1 cellular context compared by ENCODE assay signal in genomic region chr1:155562581-155563376, GRCh38.
TF ChIP-seq lines count a peak whose summit lies in the region.

Gene ASH1L (minus strand): TSS chr1:155562803. CDS start chr1:155521519, 41,284 bp downstream.

TF ChIP-seq in HepG2, 621 proteins besides CTCF, POLR2A, EP300 and RAD21 (continued from another document and continues in another):
- TF ChIP-seq ZNF646 (CRISPR knock-in tag; IDR thresholded peaks at IDR 0.05) (no peak), YEATS2 (CRISPR knock-in tag; IDR thresholded peaks at IDR 0.05; ENCODE audit: borderline replicate concordance) (peak; percentile 77; the same call in 1 of the 2 replicates), IRF1 (CRISPR knock-in tag; IDR thresholded peaks at IDR 0.05; ENCODE audit: low read depth) (no peak), JUN (CRISPR knock-in tag; IDR thresholded peaks at IDR 0.05) (peak; percentile 19; the same call in 1 of the 2 replicates), MEF2D (CRISPR knock-in tag; IDR thresholded peaks at IDR 0.05) (peak; percentile 78), ZNF816 (CRISPR knock-in tag; IDR thresholded peaks at IDR 0.05; ENCODE audit: borderline replicate concordance) (peak; percentile 82; the same call in 1 of the 2 replicates), CREB3 (CRISPR knock-in tag; IDR thresholded peaks at IDR 0.05) (no peak), SOX13 (IDR thresholded peaks at IDR 0.05) (0 out of 2 replicates have a peak, but pooled peaks have one; percentile 9), SOX13 (CRISPR knock-in tag; conservative IDR thresholded peaks at IDR 0.05 in 1 of 2, IDR thresholded peaks at IDR 0.05 in 1 of 2) (no peak), ZNF713 (CRISPR knock-in tag; IDR thresholded peaks at IDR 0.05) (no peak), ATF4 (CRISPR knock-in tag; IDR thresholded peaks at IDR 0.05) (no peak), BRD4 (CRISPR knock-in tag; IDR thresholded peaks at IDR 0.05) (0 out of 2 replicates have a peak, but pooled peaks have one; percentile 44), ZNF329 (CRISPR knock-in tag; IDR thresholded peaks at IDR 0.05; ENCODE audit: low read depth) (peak; percentile 29; the same call in 1 of the 2 replicates), KIAA2018 (CRISPR knock-in tag; IDR thresholded peaks at IDR 0.05; ENCODE audit: borderline replicate concordance) (no peak), ZNF652 (CRISPR knock-in tag; IDR thresholded peaks at IDR 0.05; ENCODE audit: borderline replicate concordance, low read depth) (no peak), ZNF414 (CRISPR knock-in tag; IDR thresholded peaks at IDR 0.05) (peak; percentile 80; the same call in 1 of the 2 replicates), ZNF326 (CRISPR knock-in tag; IDR thresholded peaks at IDR 0.05; ENCODE audit: borderline replicate concordance) (no peak), KDM5B (CRISPR knock-in tag; IDR thresholded peaks at IDR 0.05; ENCODE audit: borderline replicate concordance) (peak; percentile 53; the same call in 1 of the 2 replicates), HNF1A (IDR thresholded peaks at IDR 0.05; ENCODE audit: low read depth) (no peak), HNF1A (CRISPR knock-in tag; IDR thresholded peaks at IDR 0.05; ENCODE audit: borderline replicate concordance) (peak; percentile 68; the same call in 1 of the 2 replicates), PPARG (CRISPR knock-in tag; conservative IDR thresholded peaks at IDR 0.05) (peak; percentile 21; the same call in 1 of the 2 replicates), PRMT3 (CRISPR knock-in tag; IDR thresholded peaks at IDR 0.05; ENCODE audit: borderline replicate concordance, low read depth) (no peak), ZNF772 (CRISPR knock-in tag; IDR thresholded peaks at IDR 0.05) (peak; percentile 65; the same call in 1 of the 2 replicates), ZNF710 (CRISPR knock-in tag; IDR thresholded peaks at IDR 0.05; ENCODE audit: borderline replicate concordance) (peak; percentile 76)
